In genomic region chr5:69042915-69043795, GRCh38 we compare ENCODE assay signal across 1 cellular context.
TF ChIP-seq lines count a peak whose summit lies in the region.

No MANE protein-coding gene starts in this region.

TF ChIP-seq in HEK293, 187 proteins besides CTCF, POLR2A, EP300 and RAD21 (continued from another document and continues in another):
- no peak for TF ChIP-seq ZNF148 (tag by site-specific recombination; IDR thresholded peaks at IDR 0.05; ENCODE audit: borderline replicate concordance)
- TF ChIP-seq ZBTB21 (tag by site-specific recombination; IDR thresholded peaks at IDR 0.05): no peak
- no peak for TF ChIP-seq ZNF311 (tag by site-specific recombination; IDR thresholded peaks at IDR 0.05; ENCODE audit: borderline replicate concordance)
- TF ChIP-seq ZSCAN16 (tag by site-specific recombination; IDR thresholded peaks at IDR 0.05): no peak
- TF ChIP-seq GFI1B (tag by site-specific recombination; IDR thresholded peaks at IDR 0.05): no peak
- TF ChIP-seq ZNF423 (tag by site-specific recombination; IDR thresholded peaks at IDR 0.05): no peak
- no peak for TF ChIP-seq SCRT1 (tag by site-specific recombination; IDR thresholded peaks at IDR 0.05; ENCODE audit: borderline replicate concordance)
- no peak for TF ChIP-seq ZFP41 (tag by site-specific recombination; IDR thresholded peaks at IDR 0.05; ENCODE audit: borderline replicate concordance)
- no peak for TF ChIP-seq ZNF426 (tag by site-specific recombination; IDR thresholded peaks at IDR 0.05)
- no peak for TF ChIP-seq ZNF558 (tag by site-specific recombination; IDR thresholded peaks at IDR 0.05)
- TF ChIP-seq ZNF707 (tag by site-specific recombination; IDR thresholded peaks at IDR 0.05): no peak
- 0 out of 2 replicates have a peak, but pooled peaks have one; percentile 30 for TF ChIP-seq KLF8 (tag by site-specific recombination; IDR thresholded peaks at IDR 0.05)
- TF ChIP-seq ZNF600 (tag by site-specific recombination; IDR thresholded peaks at IDR 0.05): peak; percentile 82
- TF ChIP-seq HIC1 (tag by site-specific recombination; IDR thresholded peaks at IDR 0.05): no peak
- 0 out of 2 replicates have a peak, but pooled peaks have one; percentile 23 for TF ChIP-seq ZBTB6 (tag by site-specific recombination; IDR thresholded peaks at IDR 0.05)
- no peak for TF ChIP-seq BCL11A (tag by site-specific recombination; IDR thresholded peaks at IDR 0.05; ENCODE audit: low read depth)
- no peak for TF ChIP-seq BCL11B (tag by site-specific recombination; IDR thresholded peaks at IDR 0.05; ENCODE audit: low read depth)
- TF ChIP-seq PBX3 (CRISPR knock-in tag; IDR thresholded peaks at IDR 0.05): no peak
- peak; percentile 41; the same call in 1 of the 2 replicates for TF ChIP-seq REST (tag by site-specific recombination; IDR thresholded peaks at IDR 0.05)
- TF ChIP-seq ZNF639 (tag by site-specific recombination; IDR thresholded peaks at IDR 0.05): no peak
- no peak for TF ChIP-seq ZNF239 (tag by site-specific recombination; IDR thresholded peaks at IDR 0.05)
- peak; percentile 80; the same call in 1 of the 2 replicates for TF ChIP-seq TRIM28 (IDR thresholded peaks at IDR 0.05; ENCODE audit: borderline replicate concordance, low read length)
- no peak for TF ChIP-seq ZNF585B (tag by site-specific recombination; IDR thresholded peaks at IDR 0.05)
- TF ChIP-seq ZNF223 (tag by site-specific recombination; IDR thresholded peaks at IDR 0.05): no peak
- TF ChIP-seq ZIC2 (tag by site-specific recombination; IDR thresholded peaks at IDR 0.05): no peak
- no peak for TF ChIP-seq ZNF174 (tag by site-specific recombination; IDR thresholded peaks at IDR 0.05)
- TF ChIP-seq ZNF121 (tag by site-specific recombination; IDR thresholded peaks at IDR 0.05): no peak
- TF ChIP-seq ZNF37A (tag by site-specific recombination; IDR thresholded peaks at IDR 0.05): no peak
- TF ChIP-seq KLF9 (tag by site-specific recombination; IDR thresholded peaks at IDR 0.05; ENCODE audit: low read depth): no peak
- TF ChIP-seq ZNF701 (tag by site-specific recombination; IDR thresholded peaks at IDR 0.05): no peak
- TF ChIP-seq ZNF518A (tag by site-specific recombination; conservative IDR thresholded peaks at IDR 0.05; ENCODE audit: low read depth): 0 out of 2 replicates have a peak, but pooled peaks have one; percentile 14
- no peak for TF ChIP-seq ZNF155 (tag by site-specific recombination; IDR thresholded peaks at IDR 0.05)
- no peak for TF ChIP-seq ZNF398 (tag by site-specific recombination; IDR thresholded peaks at IDR 0.05)
- TF ChIP-seq ZBTB7A (tag by site-specific recombination; IDR thresholded peaks at IDR 0.05; ENCODE audit: low read depth): no peak
- no peak for TF ChIP-seq ZNF555 (tag by site-specific recombination; conservative IDR thresholded peaks at IDR 0.05)
- TF ChIP-seq ZNF394 (tag by site-specific recombination; IDR thresholded peaks at IDR 0.05; ENCODE audit: borderline replicate concordance): no peak
- TF ChIP-seq ZNF48 (tag by site-specific recombination; IDR thresholded peaks at IDR 0.05): no peak
- TF ChIP-seq OSR2 (tag by site-specific recombination; IDR thresholded peaks at IDR 0.05): no peak
- no peak for TF ChIP-seq ZNF221 (tag by site-specific recombination; IDR thresholded peaks at IDR 0.05; ENCODE audit: borderline replicate concordance)
- no peak for TF ChIP-seq ZBTB20 (tag by site-specific recombination; IDR thresholded peaks at IDR 0.05)
- TF ChIP-seq ZNF777 (tag by site-specific recombination; IDR thresholded peaks at IDR 0.05; ENCODE audit: borderline replicate concordance): no peak
- TF ChIP-seq KLF17 (tag by site-specific recombination; IDR thresholded peaks at IDR 0.05): no peak
- TF ChIP-seq ZNF324 (tag by site-specific recombination; IDR thresholded peaks at IDR 0.05): no peak
- TF ChIP-seq KLF1 (tag by site-specific recombination; IDR thresholded peaks at IDR 0.05): no peak
